9 cellular contexts compared by ENCODE assay signal in the genomic region with DNA sequence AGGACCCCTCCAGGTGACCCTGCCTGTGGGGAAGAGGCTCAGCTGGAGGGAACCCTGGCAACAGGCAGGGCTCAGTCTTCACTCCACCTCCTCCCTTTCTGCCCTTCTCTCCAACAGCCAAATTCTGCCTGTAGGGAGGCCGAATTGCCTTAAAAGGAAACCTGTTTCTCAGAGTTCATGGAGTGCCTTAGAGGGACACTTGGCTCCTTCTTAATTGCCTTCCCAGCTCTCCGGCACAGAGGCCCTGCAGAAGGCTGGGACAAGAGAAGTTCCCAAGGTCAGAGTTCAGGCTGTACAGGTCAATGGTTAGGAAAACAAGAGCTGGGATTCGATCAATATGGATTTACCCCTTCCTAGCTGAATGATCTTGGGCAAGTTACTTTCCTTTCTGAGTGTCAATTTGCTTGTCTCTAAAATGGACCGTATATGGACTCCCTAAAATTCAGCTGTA. TPM values are rescaled to one million over a fixed set of nuclear protein-coding genes. Genes with fewer than 3 reads are reported as not detected.
A peak's percentile ranks its signal among the peaks of the same experiment; 100 is the strongest.
DNase-seq lines count a peak whose midpoint lies in the region; ATAC-seq and TF ChIP-seq lines count a peak whose summit lies in the region.
"Had no signal": no experiment of that assay in that cellular context is flagged by ENCODE, and none has a peak within 500 bp of the region (broad histone marks: within the 10 kb centered on the region; RNA-seq: fewer than 3 reads in every experiment).

No MANE protein-coding gene starts in this region.

- H3K27me3 Mint-ChIP-seq in neural crest cell (ENCODE audit: low read depth), result peaks cover 4% of the 10 kb centered on the region
- H3K27me3 Mint-ChIP-seq in naive thymus-derived CD8-positive, alpha-beta T cell, result no peaks in the 10 kb centered on the region
- H3K27me3 Mint-ChIP-seq: activated naive CD8-positive, alpha-beta T cell treated with anti-CD3 and anti-CD28 coated beads, Interleukin-2, amount 50 U/mL, for 24 hours had no signal

- TF ChIP-seq EP300 in gastroesophageal sphincter (IDR thresholded peaks at IDR 0.05), result no peak

- peak; percentile 10 for ATAC-seq in gastroesophageal sphincter
- ATAC-seq in GM19395 (IDR thresholded peaks at IDR 0.05; ENCODE audit: unreplicated experiment), result no peak
- no peak for ATAC-seq in naive thymus-derived CD8-positive, alpha-beta T cell
- ATAC-seq: activated naive CD8-positive, alpha-beta T cell treated with anti-CD3 and anti-CD28 coated beads, Interleukin-2, amount 50 U/mL, for 24 hours had no signal

- H3K9me3 Mint-ChIP-seq in neural crest cell, result no peaks in the 10 kb centered on the region
- no peaks in the 10 kb centered on the region for H3K9me3 Mint-ChIP-seq in naive thymus-derived CD8-positive, alpha-beta T cell
- H3K9me3 Mint-ChIP-seq: activated naive CD8-positive, alpha-beta T cell treated with anti-CD3 and anti-CD28 coated beads, Interleukin-2, amount 50 U/mL, for 24 hours had no signal

- H3K36me3 ChIP-seq in gastroesophageal sphincter (peaks cover 0 to 19% of the 10 kb centered on the region in 2 donors), urinary bladder (ENCODE audit: insufficient read depth) (no peaks in the 10 kb centered on the region)

- no peaks in the 10 kb centered on the region for H3K27me3 ChIP-seq in gastroesophageal sphincter

- H3K27ac ChIP-seq in angular gyrus (ENCODE audit: low read depth, low read length) (peak overlapping the region; percentile 96), gastroesophageal sphincter (peak overlapping the region; percentile 80 to 97 (median 97)), urinary bladder (ENCODE audit: low read depth) (peak overlapping the region; percentile 79)

- no peaks in the 10 kb centered on the region for H3K36me3 Mint-ChIP-seq in neural crest cell (ENCODE audit: low read depth)
- H3K36me3 Mint-ChIP-seq in naive thymus-derived CD8-positive, alpha-beta T cell, result peaks cover 0 to 10% (median 3%) of the 10 kb centered on the region in 3 donors

- peak overlapping the region; percentile 20 for H3K4me3 Mint-ChIP-seq in neural crest cell
- no peak overlapping the region for H3K4me3 Mint-ChIP-seq in naive thymus-derived CD8-positive, alpha-beta T cell
- H3K4me3 Mint-ChIP-seq: activated naive CD8-positive, alpha-beta T cell treated with anti-CD3 and anti-CD28 coated beads, Interleukin-2, amount 50 U/mL, for 24 hours had no signal

- H3K4me1 Mint-ChIP-seq in neural crest cell, result peaks cover 61% of the 10 kb centered on the region
- H3K4me1 Mint-ChIP-seq in naive thymus-derived CD8-positive, alpha-beta T cell, result peaks cover 20 to 33% (median 26%) of the 10 kb centered on the region in 4 donors

- H3K27ac Mint-ChIP-seq in neural crest cell (ENCODE audit: unreplicated experiment), result peak overlapping the region; percentile 76
- no peak overlapping the region for H3K27ac Mint-ChIP-seq in naive thymus-derived CD8-positive, alpha-beta T cell
- H3K27ac Mint-ChIP-seq: activated naive CD8-positive, alpha-beta T cell treated with anti-CD3 and anti-CD28 coated beads, Interleukin-2, amount 50 U/mL, for 24 hours had no signal

- WGBS in gastroesophageal sphincter (ENCODE audit: low coverage in 1 of 2), 2 donors, result 13% methylated on average over 2 of the region's 4 CpGs; no CpG with 5 or more reads in 1 of the 2 donors
- WGBS in urinary bladder, result 31% methylated on average over 4 of the region's 4 CpGs

- H3K4me1 ChIP-seq in gastroesophageal sphincter (peaks cover 10 to 100% (median 56%) of the 10 kb centered on the region in 3 donors), urinary bladder (ENCODE audit: insufficient read depth) (no peaks in the 10 kb centered on the region)

- TF ChIP-seq CTCF in gastroesophageal sphincter (IDR thresholded peaks at IDR 0.05), result no peak
- TF ChIP-seq CTCF in neural crest cell (conservative IDR thresholded peaks at IDR 0.05), result no peak

- TF ChIP-seq POLR2A in gastroesophageal sphincter (IDR thresholded peaks at IDR 0.05), result no peak

- H3K9me3 ChIP-seq in gastroesophageal sphincter, result no peaks in the 10 kb centered on the region

- H3K4me3 ChIP-seq in gastroesophageal sphincter (peak overlapping the region; percentile 0 to 83), urinary bladder (ENCODE audit: low read depth, low read length) (no peak overlapping the region)

- DNase-seq in neural crest cell (ENCODE audit: low read depth, low spot score), result no peak
- no peak for DNase-seq in activated naive CD4-positive, alpha-beta T cell treated with anti-CD3 and anti-CD28 coated beads, Interleukin-2, amount 50 U/mL, for 16 hours
- no peak for DNase-seq in naive thymus-derived CD8-positive, alpha-beta T cell
- DNase-seq: activated naive CD8-positive, alpha-beta T cell treated with anti-CD3 and anti-CD28 coated beads, Interleukin-2, amount 50 U/mL, for 24 hours; stimulated activated naive CD4-positive, alpha-beta T cell treated with Interleukin-2 at 50 U/mL for 16 hours had no signal

- POLR2A ChIA-PET in naive thymus-derived CD8-positive, alpha-beta T cell (lab: Charles Lee), result interaction anchor here (1.9 kb wide), 1 partner anchor 14 kb away, joined by 4 read pairs; no protein-coding TSS in a partner anchor

RNA-seq across cellular contexts. Expression of a gene that starts 6.2 kb away (rescaled TPM):
- total RNA-seq in gastroesophageal sphincter (1,000 to 10,000 TPM; 4,484 to 9,179 (median 5,319) TPM), neural crest cell (0.41 and 1.5 TPM in 2 replicates), urinary bladder (719 TPM)
- 4,390 TPM for polyA plus RNA-seq in urinary bladder
- total RNA-seq in naive thymus-derived CD8-positive, alpha-beta T cell, result 10 to 100 TPM; 21.8 to 22.4 TPM
- polyA plus RNA-seq in naive thymus-derived CD8-positive, alpha-beta T cell, result 10 to 100 TPM; 43.3 to 48.2 (median 46.1) TPM

RNA-seq across cellular contexts. Expression of a gene that starts 31.7 kb away (rescaled TPM):
- total RNA-seq in gastroesophageal sphincter, result 100 to 1,000 TPM in 1 of 4 donors, 10 to 100 TPM in 3; 69.2 to 153 (median 84.7) TPM
- total RNA-seq in neural crest cell, result 10.7 and 12.6 TPM in 2 replicates
- total RNA-seq in urinary bladder, result 15.2 TPM
- 134 TPM for polyA plus RNA-seq in urinary bladder
- under 1 TPM; 0.55 to 0.60 TPM for total RNA-seq in naive thymus-derived CD8-positive, alpha-beta T cell
- not detected for polyA plus RNA-seq in naive thymus-derived CD8-positive, alpha-beta T cell

RNA-seq across cellular contexts. Expression of a gene that starts 38.2 kb away (rescaled TPM):
- total RNA-seq in gastroesophageal sphincter (10 to 100 TPM; 11.4 to 35.8 (median 18.0) TPM), neural crest cell (44.1 and 47.3 TPM in 2 replicates), urinary bladder (27.5 TPM)
- 19.0 TPM for polyA plus RNA-seq in urinary bladder
- total RNA-seq in naive thymus-derived CD8-positive, alpha-beta T cell, result 1 to 10 TPM; 2.1 to 3.0 TPM
- polyA plus RNA-seq in naive thymus-derived CD8-positive, alpha-beta T cell, result 1 to 10 TPM in 1 of 3 donors, under 1 TPM in 2; 0.10 to 1.9 (median 0.41) TPM

Comparison
In these comparisons a context has a peak if more than half of its experiments do, and no peak if none do; other contexts are left out.
1. RNA of a gene that starts 6.2 kb away (total RNA-seq): 4,484 to 9,179 TPM in gastroesophageal sphincter and 719 TPM in urinary bladder (single experiment); 21.8 to 22.4 TPM in naive thymus-derived CD8-positive, alpha-beta T cell and 0.41 to 1.5 TPM in neural crest cell; every median in the first group is over 10 times any median in the second.
2. Peak in every context shown above with its lines, with median percentiles within 50 percentile points of each other: H3K27ac ChIP-seq.